18 cellular contexts compared by ENCODE assay signal in the genomic region with DNA sequence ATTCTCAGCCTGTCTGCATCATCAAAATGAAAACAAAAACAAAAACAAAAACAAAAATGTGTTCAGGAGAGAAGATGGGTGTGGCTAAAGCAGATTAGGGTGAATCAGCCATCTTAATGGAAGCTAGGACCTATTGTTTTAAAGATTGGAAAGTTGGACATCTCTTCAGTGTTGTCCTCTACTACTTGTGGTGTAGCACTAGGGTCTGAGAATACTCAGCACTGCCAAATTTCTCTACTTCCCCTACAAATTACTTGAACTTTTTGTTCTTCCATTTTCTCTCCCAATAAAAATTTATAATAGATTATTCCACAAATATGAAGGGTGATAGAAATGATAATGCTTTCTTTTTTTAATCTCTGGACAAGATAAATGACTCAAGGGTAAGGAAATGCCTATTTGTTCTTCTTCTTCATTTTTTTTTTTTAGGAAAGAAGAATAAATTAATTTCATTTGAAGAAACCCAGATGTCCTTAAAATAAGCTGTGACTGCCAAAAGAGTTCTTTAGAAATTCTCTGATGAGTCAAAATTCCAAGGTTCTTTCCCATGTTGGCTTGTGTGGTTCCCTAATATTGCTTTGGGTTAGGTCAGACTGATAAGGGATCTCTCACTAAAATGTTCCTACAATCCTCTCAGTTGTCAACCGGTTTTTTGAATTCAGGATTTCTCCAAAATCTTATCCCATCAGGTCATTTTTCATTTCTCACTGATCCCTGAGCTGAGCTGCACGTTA.
DNase-seq lines count a peak whose midpoint lies in the region; ATAC-seq and TF ChIP-seq lines count a peak whose summit lies in the region.
"Had no signal": no experiment of that assay in that cellular context is flagged by ENCODE, and none has a peak within 500 bp of the region (broad histone marks: within the 10 kb centered on the region; RNA-seq: fewer than 3 reads in every experiment).

No MANE protein-coding gene starts in this region.

- H3K27me3 ChIP-seq in right atrium auricular region (no peaks in the 10 kb centered on the region), brain microvascular endothelial cell (replicated peaks) (no peaks in the 10 kb centered on the region), left ventricle myocardium inferior (ENCODE audit: low read depth) (no peaks in the 10 kb centered on the region)

- TF ChIP-seq CTCF in right atrium auricular region (IDR thresholded peaks at IDR 0.05) (no peak), brain microvascular endothelial cell (IDR thresholded peaks at IDR 0.05; ENCODE audit: low read depth, low read length, missing control alignments) (no peak), left ventricle myocardium inferior (IDR thresholded peaks at IDR 0.05; ENCODE audit: borderline replicate concordance) (no peak)

- H3K36me3 ChIP-seq in right atrium auricular region (no peaks in the 10 kb centered on the region), brain microvascular endothelial cell (replicated peaks) (no peaks in the 10 kb centered on the region), left ventricle myocardium inferior (no peaks in the 10 kb centered on the region)

- DNase-seq in Right ventricle myocardium superior (no peak), right atrium auricular region (ENCODE audit: low spot score) (no peak), brain microvascular endothelial cell (no peak), left ventricle myocardium inferior (no peak), SHP77 treated with DMSO at 0.1 percent for 48 hours (lab: John Stamatoyannopoulos, UW) (no peak), ureter (ENCODE audit: low spot score) (no peak)
- DNase-seq in stimulated activated naive CD8-positive, alpha-beta T cell treated with anti-CD3 and anti-CD28 coated beads, Interleukin-15, Interleukin-2, amounts not matched to agents 100 U/mL and 50 U/mL, for 24 hours: no peak
- DNase-seq: activated CD8-positive, alpha-beta memory T cell treated with anti-CD3 and anti-CD28 coated beads for 24 hours; CD4-positive, alpha-beta memory T cell; DMS79; NCI-H187; NCI-H446; stimulated activated CD4-positive, alpha-beta T cell treated with anti-CD3 and anti-CD28 coated beads, Interleukin-15, amount 100 ng/mL, for 24 hours; stimulated activated naive CD4-positive, alpha-beta T cell; T-helper 17 cell; trophoblast cell had no signal

- intact Hi-C loops in Right ventricle myocardium superior (cut with DNase I) (no loop called here), left ventricle myocardium inferior (cut with micrococcal nuclease) (no loop called here)

- ATAC-seq in Right ventricle myocardium superior (ENCODE audit: poor library complexity): peak; percentile 83
- ATAC-seq in stimulated activated naive CD8-positive, alpha-beta T cell treated with anti-CD3 and anti-CD28 coated beads, Interleukin-15, Interleukin-2, amounts not matched to agents 100 U/mL and 50 U/mL, for 24 hours: no peak
- no peak for ATAC-seq in GM21529 (IDR thresholded peaks at IDR 0.05; ENCODE audit: unreplicated experiment)
- ATAC-seq: T-helper 17 cell, WTC11 had no signal

- H3K4me3 ChIP-seq in right atrium auricular region (no peak overlapping the region), brain microvascular endothelial cell (ENCODE audit: low read depth, low read length) (no peak overlapping the region), left ventricle myocardium inferior (no peak overlapping the region)

- H3K4me1 ChIP-seq in right atrium auricular region (no peaks in the 10 kb centered on the region), left ventricle myocardium inferior (no peaks in the 10 kb centered on the region)

- in situ Hi-C loops in brain microvascular endothelial cell (cut with HindIII; ENCODE audit: low pct_ligation_motif_present, low sequenced_read_pairs): no loop called here

- H3K27ac ChIP-seq in right atrium auricular region: no peak overlapping the region
- peak overlapping the region; percentile 64 for H3K27ac ChIP-seq in brain microvascular endothelial cell
- H3K27ac ChIP-seq in left ventricle myocardium inferior (replicated peaks): peak overlapping the region; percentile 13

- H3K9me3 ChIP-seq in right atrium auricular region (peaks cover 0 to 8% of the 10 kb centered on the region in 2 donors), left ventricle myocardium inferior (replicated peaks) (peaks cover 3% of the 10 kb centered on the region)

Comparison
In these comparisons a context has a peak if more than half of its experiments do, and no peak if none do; other contexts are left out.
1. H3K27ac ChIP-seq: peak in brain microvascular endothelial cell (single experiment) and left ventricle myocardium inferior (single experiment); none in right atrium auricular region (0 of 2).